In genomic region chr17:34434065-34434464, GRCh38 we compare ENCODE assay signal across 21 cellular contexts.
DNase-seq lines count a peak whose midpoint lies in the region; ATAC-seq and TF ChIP-seq lines count a peak whose summit lies in the region.
"Had no signal": no experiment of that assay in that cellular context is flagged by ENCODE, and none has a peak within 500 bp of the region (broad histone marks: within the 10 kb centered on the region; RNA-seq: fewer than 3 reads in every experiment).

No MANE protein-coding gene starts in this region.

- intact Hi-C loops in breast epithelium (cut with DNase I; ENCODE audit: low total_unique reads), result no loop called here
- intact Hi-C loops in CD4-positive, alpha-beta T cell (cut with DNase I, micrococcal nuclease), result no loop called here

- TF ChIP-seq POLR2A in breast epithelium (IDR thresholded peaks at IDR 0.05), result no peak

- H3K27me3 ChIP-seq in breast epithelium, result peaks cover 0 to 3% of the 10 kb centered on the region in 2 donors
- peaks cover 4% of the 10 kb centered on the region for H3K27me3 ChIP-seq in CD4-positive, alpha-beta T cell (ENCODE audit: control insufficient read depth, insufficient read depth, low read length)

- in situ Hi-C loops in T47D (cut with HindIII; ENCODE audit: low pct_unique_long_range_greater_than_20kb, low sequenced_read_pairs), result no loop called here

- CTCF ChIA-PET in CD4-positive, alpha-beta T cell (lab: Charles Lee), result no interaction called here

- peak; percentile 32 to 82 for DNase-seq in T47D (ENCODE audit: low read depth in 1 of 2, low spot score in 1 of 2)
- DNase-seq in breast epithelium (ENCODE audit: low spot score in 2 of 2), result no peak
- DNase-seq in RPMI8226, result peak; percentile 82
- DNase-seq in inferior parietal cortex (ENCODE audit: extremely low spot score), result peak; percentile 30
- DNase-seq in T-helper 9 cell, result no peak
- DNase-seq in CD4-positive, alpha-beta T cell, result no peak
- DNase-seq in middle frontal gyrus (ENCODE audit: extremely low spot score, low spot score), result no peak
- DNase-seq: activated effector memory CD4-positive, alpha-beta T cell treated with anti-CD3 and anti-CD28 coated beads, Interleukin-2, amount 50 U/mL, for 16 hours; amniotic stem cell; CD4-positive, alpha-beta memory T cell; DND-41; endodermal cell; Karpas-422; NCI-H146; NCI-H2227 treated with DMSO at 0.1 percent for 48 hours; SHP77; T-helper 17 cell had no signal

- no peaks in the 10 kb centered on the region for H3K36me3 Mint-ChIP-seq in CD4-positive, alpha-beta T cell (ENCODE audit: low read depth)
- H3K36me3 Mint-ChIP-seq: CD4-positive, alpha-beta memory T cell; stimulated activated memory B cell treated with anti-CD40 and anti-IgM and Interleukin-4, amounts not matched to agents 10 μg/mL and 1 μg/mL and 100 μg/mL, for 72 hours had no signal

- no peak for TF ChIP-seq CTCF in breast epithelium (IDR thresholded peaks at IDR 0.05)
- no peak for TF ChIP-seq CTCF in CD4-positive, alpha-beta T cell (IDR thresholded peaks at IDR 0.05)

- H3K9me3 ChIP-seq in breast epithelium, result no peaks in the 10 kb centered on the region
- no peaks in the 10 kb centered on the region for H3K9me3 ChIP-seq in CD4-positive, alpha-beta T cell (ENCODE audit: control insufficient read depth, low read length)

- no peaks in the 10 kb centered on the region for H3K36me3 ChIP-seq in breast epithelium

- H3K4me1 ChIP-seq in breast epithelium, result no peaks in the 10 kb centered on the region

- H3K4me3 Mint-ChIP-seq in CD4-positive, alpha-beta T cell, result no peak overlapping the region
- H3K4me3 Mint-ChIP-seq: CD4-positive, alpha-beta memory T cell; endodermal cell; nephron; stimulated activated memory B cell treated with anti-CD40 and anti-IgM and Interleukin-4, amounts not matched to agents 10 μg/mL and 1 μg/mL and 100 μg/mL, for 72 hours; T-helper 17 cell had no signal

- H3K9me3 Mint-ChIP-seq in CD4-positive, alpha-beta T cell, result no peaks in the 10 kb centered on the region
- H3K9me3 Mint-ChIP-seq: endodermal cell; nephron; stimulated activated memory B cell treated with anti-CD40 and anti-IgM and Interleukin-4, amounts not matched to agents 10 μg/mL and 1 μg/mL and 100 μg/mL, for 72 hours had no signal

- H3K27ac ChIP-seq in breast epithelium, result no peak overlapping the region
- H3K27ac ChIP-seq in temporal lobe (ENCODE audit: low read depth, low read length), result peak overlapping the region; percentile 67
- no peak overlapping the region for H3K27ac ChIP-seq in CD4-positive, alpha-beta T cell (ENCODE audit: low read depth, low read length)

- H3K4me3 ChIP-seq in breast epithelium, result no peak overlapping the region

- ATAC-seq in CD4-positive, alpha-beta T cell (ENCODE audit: poor library complexity), result no peak
- ATAC-seq: stimulated activated memory B cell treated with anti-CD40 and anti-IgM and Interleukin-4, amounts not matched to agents 10 μg/mL and 1 μg/mL and 100 μg/mL, for 72 hours; T-helper 17 cell had no signal

- no peaks in the 10 kb centered on the region for H3K27me3 Mint-ChIP-seq in CD4-positive, alpha-beta T cell

- POLR2A ChIA-PET in CD4-positive, alpha-beta T cell (lab: Charles Lee), result no interaction called here

- H3K27ac Mint-ChIP-seq in CD4-positive, alpha-beta T cell, result no peak overlapping the region
- H3K27ac Mint-ChIP-seq: CD4-positive, alpha-beta memory T cell; endodermal cell; nephron; progenitor cell of endocrine pancreas; stimulated activated memory B cell treated with anti-CD40 and anti-IgM and Interleukin-4, amounts not matched to agents 10 μg/mL and 1 μg/mL and 100 μg/mL, for 72 hours; T-helper 17 cell had no signal

- H3K4me1 Mint-ChIP-seq in CD4-positive, alpha-beta T cell (ENCODE audit: low read depth), result no peaks in the 10 kb centered on the region
- H3K4me1 Mint-ChIP-seq: CD4-positive, alpha-beta memory T cell; endodermal cell; nephron; stimulated activated memory B cell treated with anti-CD40 and anti-IgM and Interleukin-4, amounts not matched to agents 10 μg/mL and 1 μg/mL and 100 μg/mL, for 72 hours had no signal

Comparison
In these comparisons a context has a peak if more than half of its experiments do, and no peak if none do; other contexts are left out.
1. DNase-seq: peak in T47D (2 of 2), RPMI8226 (single experiment) and inferior parietal cortex (single experiment); none in breast epithelium (0 of 2), T-helper 9 cell (single experiment), CD4-positive, alpha-beta T cell (0 of 10) and middle frontal gyrus (single experiment).